Comparison of ENCODE assay signal across 10 cellular contexts in the genomic region with DNA sequence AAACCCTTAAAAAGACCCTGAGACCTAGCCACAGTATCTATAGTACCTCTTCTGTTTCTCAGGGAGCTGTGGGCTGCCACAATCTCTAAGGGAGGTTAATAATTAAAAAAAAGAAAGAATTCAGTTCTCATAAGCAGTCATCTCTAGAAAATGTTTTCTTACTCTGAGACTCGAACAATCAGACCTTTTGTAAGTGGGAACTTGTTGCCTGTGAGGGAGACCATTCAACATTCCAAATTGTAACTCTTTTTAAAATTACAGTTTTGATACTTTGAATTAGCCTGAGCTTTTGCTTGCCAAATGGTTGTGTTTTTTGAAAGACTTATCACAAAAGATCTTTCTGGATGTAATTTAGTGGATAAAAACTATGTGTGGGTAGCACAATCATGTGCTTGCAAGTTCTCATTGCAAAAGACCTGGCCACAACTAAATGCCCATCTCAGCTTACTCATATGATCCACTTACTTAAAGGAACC. TPM values are rescaled to one million over a fixed set of nuclear protein-coding genes. Genes with fewer than 3 reads are reported as not detected.
A peak's percentile ranks its signal among the peaks of the same experiment; 100 is the strongest.
DNase-seq lines count a peak whose midpoint lies in the region; ATAC-seq, FAIRE-seq and TF ChIP-seq lines count a peak whose summit lies in the region.
"Had no signal": no experiment of that assay in that cellular context is flagged by ENCODE, and none has a peak within 500 bp of the region (broad histone marks: within the 10 kb centered on the region; RNA-seq: fewer than 3 reads in every experiment).

No MANE protein-coding gene starts in this region.

- H3K4me1 ChIP-seq in A549 (peaks cover 52% of the 10 kb centered on the region), small intestine (ENCODE audit: control insufficient read depth in 2 of 2, insufficient read depth in 1 of 2, low read depth in 1 of 2, low read length in 1 of 2) (no peaks in the 10 kb centered on the region)

- no peaks in the 10 kb centered on the region for H3K36me3 ChIP-seq in small intestine (ENCODE audit: control insufficient read depth in 2 of 2, insufficient read depth in 2 of 2, low read length in 2 of 2)

- POLR2A ChIA-PET in A549 (lab: Yijun Ruan, JAX): no interaction called here

- H3K27ac ChIP-seq in A549 (peak overlapping the region; percentile 60 to 80), small intestine (ENCODE audit: low read depth in 1 of 2, low read length in 1 of 2) (no peak overlapping the region)
- H3K27ac ChIP-seq: RWPE1 had no signal

- 22% methylated on average over 1 of the region's 1 CpG for WGBS in A549 (ENCODE audit: missing lambda C conversion rate)
- WGBS in small intestine, 3 donors: 19 to 43% (median 29%) methylated on average over 1 of the region's 1 CpG

- no peak for ATAC-seq in A549
- ATAC-seq in GM19324 (IDR thresholded peaks at IDR 0.05; ENCODE audit: low FRiP score, unreplicated experiment): peak; percentile 50
- ATAC-seq in HG03097 (IDR thresholded peaks at IDR 0.05; ENCODE audit: low FRiP score, unreplicated experiment): peak; percentile 56
- no peak for ATAC-seq in HG03025 (IDR thresholded peaks at IDR 0.05; ENCODE audit: low FRiP score, unreplicated experiment)

- H3K4me2 ChIP-seq in A549: peak overlapping the region; percentile 55

- H3K27me3 ChIP-seq in small intestine (ENCODE audit: control insufficient read depth in 2 of 2, insufficient read depth in 2 of 2, low read length in 2 of 2): no peaks in the 10 kb centered on the region

- TF ChIP-seq CTCF in A549 (IDR thresholded peaks at IDR 0.05): no peak

- intact Hi-C loops in cardiac septum (cut with DNase I): loop anchor here (5.0 kb wide), 1 partner anchor 37 kb away; no protein-coding TSS in a partner anchor

- TF ChIP-seq RAD21 in A549 (conservative IDR thresholded peaks at IDR 0.05 in 1 of 2, IDR thresholded peaks at IDR 0.05 in 1 of 2): no peak

- TF ChIP-seq EP300 in A549 (IDR thresholded peaks at IDR 0.05): no peak

- no peak for TF ChIP-seq POLR2A in A549 (IDR thresholded peaks at IDR 0.05; ENCODE audit: low read length)

- no peak for FAIRE-seq in A549 (lab: Jason Lieb, UNC)
- no peak for FAIRE-seq in small intestine (lab: Jason Lieb, UNC)

- CTCF ChIA-PET in A549 (lab: Yijun Ruan, JAX): interaction anchor here (0.6 to 3.2 kb wide), 3 partner anchors 79 to 110 kb away, joined by 3 to 10 read pairs (median 3); no protein-coding TSS in a partner anchor

- H3K9me3 ChIP-seq in A549 (no peaks in the 10 kb centered on the region), small intestine (ENCODE audit: control insufficient read depth, low read depth) (no peaks in the 10 kb centered on the region)

- DNase-seq in A549 (ENCODE audit: low read depth in 1 of 2, low spot score in 1 of 2) (no peak), epidermal melanocyte (ENCODE audit: insufficient read length, low spot score) (peak; percentile 46), small intestine (no peak), cardiac septum (ENCODE audit: low spot score) (no peak), retina (no peak)

- H3K4me3 ChIP-seq in A549: no peak overlapping the region
- H3K4me3 ChIP-seq in small intestine (ENCODE audit: low read depth in 1 of 2, low read length in 2 of 2): no peak overlapping the region

TF ChIP-seq in A549, 52 proteins besides CTCF, POLR2A, EP300 and RAD21:
- no peak for TF ChIP-seq GATA3 (IDR thresholded peaks at IDR 0.05; ENCODE audit: borderline replicate concordance)
- TF ChIP-seq RARB (CRISPR knock-in tag; IDR thresholded peaks at IDR 0.05): no peak
TF ChIP-seq in A549: peak in this region for 0.

RNA-seq across cellular contexts. Expression of a gene that starts 33.3 kb away (rescaled TPM):
- 1.7 and 2.3 TPM in 2 replicates for polyA plus RNA-seq in A549 (2011; rRNA removed)
- polyA plus RNA-seq in A549 (2012; cell fraction: cytosol; rRNA removed): 0.62 and 0.65 TPM in 2 replicates
- polyA plus RNA-seq in A549 (2012; cell fraction: nucleus; rRNA removed): 0.49 and 0.61 TPM in 2 replicates
- 0.71 to 0.83 TPM (median 0.71 TPM) in 3 replicates for polyA plus RNA-seq in A549 (2017; fragmentation: RNase III; extraction: RNeasy Plus Mini Kit Qiagen cat#74134 plus additional on column Dnase treatment)
- 1.4 and 2.0 TPM in 2 replicates for polyA minus RNA-seq in A549 (2011; rRNA and poly(A)+ RNA removed)
- 1 to 10 TPM; 1.6 to 5.2 (median 3.8) TPM for polyA plus RNA-seq in small intestine
- total RNA-seq in cardiac septum: 1.0 TPM
- polyA plus RNA-seq: BJ had no signal

Comparison
In these comparisons a context has a peak if more than half of its experiments do, and no peak if none do; other contexts are left out.
1. ATAC-seq: peak in GM19324 (single experiment) and HG03097 (single experiment); none in A549 (0 of 2) and HG03025 (single experiment).
2. H3K27ac ChIP-seq: peak in A549 (2 of 2); none in small intestine (0 of 2).